ENCODE assay signal across 24 cellular contexts in the genomic region with DNA sequence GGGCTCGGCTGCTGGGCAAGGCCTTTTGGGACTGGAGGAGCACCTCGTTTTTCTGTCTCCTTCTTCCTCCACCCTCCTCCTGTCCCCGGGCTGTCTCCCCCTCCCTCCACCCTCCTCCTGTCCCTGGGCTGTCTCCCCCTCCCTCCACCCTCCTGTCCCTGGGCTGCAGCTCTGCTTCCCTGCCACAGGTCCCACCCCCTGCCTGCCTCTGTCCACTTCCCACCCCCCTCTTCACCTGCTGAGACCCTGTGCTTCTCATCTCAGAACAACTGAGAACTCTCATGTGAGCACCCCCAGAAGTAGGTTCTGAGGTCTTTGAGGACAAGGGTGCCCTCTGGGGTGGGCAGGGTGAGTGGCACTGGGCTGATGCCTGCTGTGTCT. TPM values are rescaled to one million over a fixed set of nuclear protein-coding genes. Genes with fewer than 3 reads are reported as not detected.
DNase-seq lines count a peak whose midpoint lies in the region; ATAC-seq and TF ChIP-seq lines count a peak whose summit lies in the region.
"Had no signal": no experiment of that assay in that cellular context is flagged by ENCODE, and none has a peak within 500 bp of the region (broad histone marks: within the 10 kb centered on the region; RNA-seq: fewer than 3 reads in every experiment).

No MANE protein-coding gene starts in this region.

- H3K27me3 ChIP-seq in breast epithelium (no peaks in the 10 kb centered on the region), HL-60 (ENCODE audit: insufficient read depth, poor library complexity, severe bottlenecking) (no peaks in the 10 kb centered on the region)
- H3K27me3 ChIP-seq: thyroid gland had no signal

- no peak overlapping the region for H3K4me3 Mint-ChIP-seq in MCF 10A (ENCODE audit: unreplicated experiment)
- H3K4me3 Mint-ChIP-seq in activated T-helper 17 cell treated with anti-CD3 and anti-CD28 coated beads, Interleukin-2, amount 50 U/mL, for 72 hours = no peak overlapping the region
- no peak overlapping the region for H3K4me3 Mint-ChIP-seq in stimulated activated effector memory CD8-positive, alpha-beta T cell treated with anti-CD3 and anti-CD28 coated beads, Interleukin-12 subunit alpha, Interleukin-12 subunit beta, amount 100 ng/mL, for 72 hours
- H3K4me3 Mint-ChIP-seq: activated CD4-positive, alpha-beta T cell treated with anti-CD3 and anti-CD28 coated beads for 36 hours; brain; CD4-positive, alpha-beta memory T cell; mesothelial cell of epicardium; natural killer cell had no signal

- H3K27ac Mint-ChIP-seq in MCF 10A (ENCODE audit: low read depth, unreplicated experiment) = no peak overlapping the region
- peak overlapping the region; percentile 25 for H3K27ac Mint-ChIP-seq in activated T-helper 17 cell treated with anti-CD3 and anti-CD28 coated beads, Interleukin-2, amount 50 U/mL, for 72 hours
- H3K27ac Mint-ChIP-seq in stimulated activated effector memory CD8-positive, alpha-beta T cell treated with anti-CD3 and anti-CD28 coated beads, Interleukin-12 subunit alpha, Interleukin-12 subunit beta, amount 100 ng/mL, for 72 hours = peak overlapping the region; percentile 37
- H3K27ac Mint-ChIP-seq: activated CD4-positive, alpha-beta T cell treated with anti-CD3 and anti-CD28 coated beads for 36 hours; activated T-helper 2 cell treated with anti-CD3 and anti-CD28 coated beads, Interferon-gamma antibody, Interleukin-2, Interleukin-4, amounts not matched to agents 10 μg/mL and 5 μg/mL and 100 μg/mL, durations not matched to agents 14 hours and 24 hours and 36 hours; natural killer cell had no signal

- TF ChIP-seq CTCF in breast epithelium (IDR thresholded peaks at IDR 0.05) (no peak), MCF 10A (IDR thresholded peaks at IDR 0.05; ENCODE audit: unreplicated experiment) (no peak), HL-60 (IDR thresholded peaks at IDR 0.05; ENCODE audit: insufficient read depth, low read length) (no peak)

- POLR2A ChIA-PET in MCF 10A (lab: Yijun Ruan, JAX) = interaction anchor here (0.6 kb wide), 2 partner anchors 9 to 813 kb away, joined by 3 read pairs; no protein-coding TSS in a partner anchor

- H3K4me1 Mint-ChIP-seq in MCF 10A (ENCODE audit: insufficient read depth, unreplicated experiment) = peaks cover 21% of the 10 kb centered on the region
- H3K4me1 Mint-ChIP-seq in activated T-helper 17 cell treated with anti-CD3 and anti-CD28 coated beads, Interleukin-2, amount 50 U/mL, for 72 hours = peaks cover 12% of the 10 kb centered on the region
- peaks cover 42% of the 10 kb centered on the region for H3K4me1 Mint-ChIP-seq in stimulated activated effector memory CD8-positive, alpha-beta T cell treated with anti-CD3 and anti-CD28 coated beads, Interleukin-12 subunit alpha, Interleukin-12 subunit beta, amount 100 ng/mL, for 72 hours

- DNase-seq in breast epithelium (ENCODE audit: low spot score in 2 of 2) (no peak), MCF 10A (ENCODE audit: unreplicated experiment) (no peak), HL-60 (ENCODE audit: low read depth in 1 of 2, low spot score in 1 of 2) (no peak), NCI-H345 (lab: John Stamatoyannopoulos, UW) (no peak), SIG-M5 treated with dmso at 0.1 percent for 504 hours (lab: John Stamatoyannopoulos, UW; ENCODE audit: unreplicated experiment) (no peak)
- no peak for DNase-seq in stimulated activated effector memory CD8-positive, alpha-beta T cell treated with anti-CD3 and anti-CD28 coated beads, Interleukin-12 subunit alpha, Interleukin-12 subunit beta, amount 100 ng/mL, for 72 hours (ENCODE audit: low spot score in 2 of 2)
- DNase-seq: effector CD8-positive, alpha-beta T cell; erythroblast; MM.1S; natural killer cell; NCI-H1436; SHP77 treated with DMSO at 0.1 percent for 48 hours; stimulated activated CD4-positive, alpha-beta T cell treated with anti-CD3 and anti-CD28 coated beads, Interleukin-4, amount 100 ng/mL, for 1 hour; stimulated activated naive CD4-positive, alpha-beta T cell treated with Interleukin-2 at 50 U/mL for 16 hours; thyroid gland had no signal

- peak overlapping the region; percentile 48 to 68 for H3K27ac ChIP-seq in breast epithelium
- peak overlapping the region; percentile 73 for H3K27ac ChIP-seq in HL-60 (replicated peaks)
- H3K27ac ChIP-seq: thyroid gland had no signal

- no peaks in the 10 kb centered on the region for H3K9me3 ChIP-seq in breast epithelium
- H3K9me3 ChIP-seq: thyroid gland had no signal

- H3K4me3 ChIP-seq in breast epithelium (no peak overlapping the region), HL-60 (replicated peaks; ENCODE audit: insufficient read depth, low read length) (no peak overlapping the region)
- H3K4me3 ChIP-seq: thyroid gland had no signal

- H3K36me3 ChIP-seq in breast epithelium = peaks cover 5% of the 10 kb centered on the region

- CTCF ChIA-PET in MCF 10A (lab: Yijun Ruan, JAX) = no interaction called here

- H3K4me1 ChIP-seq in breast epithelium = peaks cover 0 to 3% of the 10 kb centered on the region in 2 donors

- no TSS peak for BruUV-seq in MCF 10A (replicated peaks; lab: Mats Ljungman, UMichigan)

- TF ChIP-seq POLR2A in breast epithelium (IDR thresholded peaks at IDR 0.05) = no peak

- no peaks in the 10 kb centered on the region for H3K27me3 Mint-ChIP-seq in MCF 10A (ENCODE audit: insufficient read depth, unreplicated experiment)
- H3K27me3 Mint-ChIP-seq in activated T-helper 17 cell treated with anti-CD3 and anti-CD28 coated beads, Interleukin-2, amount 50 U/mL, for 72 hours = no peaks in the 10 kb centered on the region
- H3K27me3 Mint-ChIP-seq: activated CD4-positive, alpha-beta T cell treated with anti-CD3 and anti-CD28 coated beads for 36 hours; CD4-positive, alpha-beta memory T cell had no signal

- H3K36me3 Mint-ChIP-seq in MCF 10A (ENCODE audit: insufficient read depth, unreplicated experiment) = peaks cover 29% of the 10 kb centered on the region
- H3K36me3 Mint-ChIP-seq in activated T-helper 17 cell treated with anti-CD3 and anti-CD28 coated beads, Interleukin-2, amount 50 U/mL, for 72 hours (ENCODE audit: low read depth) = peaks cover 53% of the 10 kb centered on the region
- peaks cover 54% of the 10 kb centered on the region for H3K36me3 Mint-ChIP-seq in stimulated activated effector memory CD8-positive, alpha-beta T cell treated with anti-CD3 and anti-CD28 coated beads, Interleukin-12 subunit alpha, Interleukin-12 subunit beta, amount 100 ng/mL, for 72 hours
- H3K36me3 Mint-ChIP-seq: natural killer cell had no signal

- ATAC-seq in activated T-helper 17 cell treated with anti-CD3 and anti-CD28 coated beads, Interleukin-2, amount 50 U/mL, for 72 hours (replicated peaks) = no peak
- no peak for ATAC-seq in stimulated activated effector memory CD8-positive, alpha-beta T cell treated with anti-CD3 and anti-CD28 coated beads, Interleukin-12 subunit alpha, Interleukin-12 subunit beta, amount 100 ng/mL, for 72 hours
- ATAC-seq: HCT116 had no signal

- intact Hi-C loops in breast epithelium (cut with DNase I; ENCODE audit: low total_unique reads) (no loop called here), MCF 10A (cut with micrococcal nuclease) (no loop called here)

- H3K9me3 Mint-ChIP-seq in MCF 10A (ENCODE audit: unreplicated experiment) = no peaks in the 10 kb centered on the region
- no peaks in the 10 kb centered on the region for H3K9me3 Mint-ChIP-seq in activated T-helper 17 cell treated with anti-CD3 and anti-CD28 coated beads, Interleukin-2, amount 50 U/mL, for 72 hours
- H3K9me3 Mint-ChIP-seq in stimulated activated effector memory CD8-positive, alpha-beta T cell treated with anti-CD3 and anti-CD28 coated beads, Interleukin-12 subunit alpha, Interleukin-12 subunit beta, amount 100 ng/mL, for 72 hours = no peaks in the 10 kb centered on the region
- H3K9me3 Mint-ChIP-seq: activated T-helper 2 cell treated with anti-CD3 and anti-CD28 coated beads, Interferon-gamma antibody, Interleukin-2, Interleukin-4, amounts not matched to agents 10 μg/mL and 5 μg/mL and 100 μg/mL, durations not matched to agents 14 hours and 24 hours and 36 hours; brain; CD4-positive, alpha-beta memory T cell; mesothelial cell of epicardium; natural killer cell had no signal

RNA-seq across cellular contexts. Expression of a gene that starts 5.8 kb away (rescaled TPM):
- total RNA-seq in breast epithelium (1 to 10 TPM; 2.9 to 5.4 (median 3.7) TPM), MCF 10A (2022) (20.6 and 21.9 TPM in 2 replicates)
- total RNA-seq in activated T-helper 17 cell treated with anti-CD3 and anti-CD28 coated beads, Interleukin-2, amount 50 U/mL, for 72 hours = 10 to 100 TPM in 1 of 2 donors, 1 to 10 TPM in 1; 4.9 to 11.5 TPM

RNA-seq across cellular contexts. Expression of a gene that starts 16.6 kb away (rescaled TPM):
- total RNA-seq in breast epithelium = 10 to 100 TPM; 32.6 to 39.2 (median 38.7) TPM
- total RNA-seq in MCF 10A (2022) = 38.0 and 40.5 TPM in 2 replicates
- 10 to 100 TPM; 43.6 to 78.0 TPM for total RNA-seq in activated T-helper 17 cell treated with anti-CD3 and anti-CD28 coated beads, Interleukin-2, amount 50 U/mL, for 72 hours

RNA-seq across cellular contexts. Expression of a gene that starts 20.6 kb away (rescaled TPM):
- total RNA-seq in breast epithelium (not detected), MCF 10A (2022) (not detected in 2 replicates)
- total RNA-seq in activated T-helper 17 cell treated with anti-CD3 and anti-CD28 coated beads, Interleukin-2, amount 50 U/mL, for 72 hours = not detected
- total RNA-seq: activated CD4-positive, alpha-beta T cell treated with anti-CD3 and anti-CD28 coated beads for 36 hours; CD4-positive, alpha-beta memory T cell; fibroblast of villous mesenchyme; natural killer cell; NCI-H460; thyroid gland had no signal

RNA-seq across cellular contexts. Expression of a gene that starts 30.4 kb away (rescaled TPM):
- total RNA-seq in breast epithelium (1 to 10 TPM; 2.1 to 6.9 (median 3.5) TPM), MCF 10A (2022) (1.4 and 2.2 TPM in 2 replicates)
- total RNA-seq in activated T-helper 17 cell treated with anti-CD3 and anti-CD28 coated beads, Interleukin-2, amount 50 U/mL, for 72 hours = under 1 TPM; 0.66 to 0.86 TPM

RNA-seq across cellular contexts. Expression of a gene that starts 30.6 kb away (rescaled TPM):
- total RNA-seq in breast epithelium = 100 to 1,000 TPM; 112 to 188 (median 183) TPM
- total RNA-seq in MCF 10A (2022) = 171 and 180 TPM in 2 replicates
- 100 to 1,000 TPM; 232 to 372 TPM for total RNA-seq in activated T-helper 17 cell treated with anti-CD3 and anti-CD28 coated beads, Interleukin-2, amount 50 U/mL, for 72 hours
